Comparison of ENCODE assay signal across 8 cellular contexts in genomic region chr17:82592751-82593589, GRCh38. TPM values are rescaled to one million over a fixed set of nuclear protein-coding genes. Genes with fewer than 3 reads are reported as not detected.
DNase-seq lines count a peak whose midpoint lies in the region; ATAC-seq and TF ChIP-seq lines count a peak whose summit lies in the region.

No MANE protein-coding gene starts in this region.

- peak overlapping the region; percentile 72 for H3K4me3 Mint-ChIP-seq in neural crest cell

- no peak for ATAC-seq in HG02884 (IDR thresholded peaks at IDR 0.05; ENCODE audit: unreplicated experiment)

- DNase-seq in AG09319 (ENCODE audit: extremely low read depth, low read depth) (peak; percentile 41), HT1080 (ENCODE audit: low read depth) (peak; percentile 81), RWPE1 (ENCODE audit: low spot score) (peak; percentile 41), foreskin fibroblast (peak; percentile 74 to 88), neural crest cell (ENCODE audit: low read depth, low spot score) (peak; percentile 22), superior temporal gyrus (ENCODE audit: extremely low spot score) (peak; percentile 84)
- peak; percentile 32 for DNase-seq in activated gamma-delta T cell treated with anti-CD3 and anti-CD28 coated beads, Interleukin-2, amount 50 U/mL, for 16 hours (ENCODE audit: low read depth)

- H3K27ac ChIP-seq in RWPE1 = peak overlapping the region; percentile 97

- H3K4me1 Mint-ChIP-seq in neural crest cell = peaks cover 11% of the 10 kb centered on the region

- H3K4me3 ChIP-seq in foreskin fibroblast (ENCODE audit: low read depth in 1 of 2, low read length in 2 of 2) = peak overlapping the region; percentile 53 to 61

- CTCF ChIA-PET in RWPE1 (lab: Yijun Ruan, JAX) = no interaction called here

- peaks cover 5% of the 10 kb centered on the region for H3K36me3 Mint-ChIP-seq in neural crest cell (ENCODE audit: low read depth)

- no peak overlapping the region for H3K27ac Mint-ChIP-seq in neural crest cell (ENCODE audit: unreplicated experiment)

- no peaks in the 10 kb centered on the region for H3K9me3 Mint-ChIP-seq in neural crest cell

- POLR2A ChIA-PET in RWPE1 (lab: Yijun Ruan, JAX; ENCODE audit: low non-redundant PET) = no interaction called here

- TF ChIP-seq CTCF in AG09319 (IDR thresholded peaks at IDR 0.05; ENCODE audit: low read depth, low read length) = no peak
- TF ChIP-seq CTCF in RWPE1 (conservative IDR thresholded peaks at IDR 0.05; ENCODE audit: low read depth) = no peak
- TF ChIP-seq CTCF in foreskin fibroblast (IDR thresholded peaks at IDR 0.05; ENCODE audit: low read depth, low read length) = no peak
- TF ChIP-seq CTCF in neural crest cell (conservative IDR thresholded peaks at IDR 0.05) = no peak

- H3K27me3 Mint-ChIP-seq in neural crest cell (ENCODE audit: low read depth) = no peaks in the 10 kb centered on the region

RNA-seq across cellular contexts. Expression of gene WDR45B, which starts 55.3 kb away (rescaled TPM):
- total RNA-seq in HT1080 (2014; rRNA removed; shearing (Covaris generic)) = 89.2 and 102 TPM in 2 replicates
- polyA plus RNA-seq in HT1080 (2015; cell fraction: cytosol; rRNA removed) = 105 and 110 TPM in 2 replicates
- 86.0 and 87.7 TPM in 2 replicates for polyA plus RNA-seq in HT1080 (2015; cell fraction: nucleus; rRNA removed)
- total RNA-seq in neural crest cell = 57.1 and 64.6 TPM in 2 replicates

Comparison
In these comparisons a context has a peak if more than half of its experiments do, and no peak if none do; other contexts are left out.
1. DNase-seq: peak in every context shown above with its lines; median percentile 84 in superior temporal gyrus; 81 in HT1080; 81 in foreskin fibroblast; 41 in AG09319; 41 in RWPE1; 32 in activated gamma-delta T cell treated with anti-CD3 and anti-CD28 coated beads, Interleukin-2, amount 50 U/mL, for 16 hours; 22 in neural crest cell.